ENCODE assay signal across 20 cellular contexts in genomic region chr5:116897291-116897690, GRCh38.
"Had no signal": no experiment of that assay in that cellular context is flagged by ENCODE, and none has a peak within 500 bp of the region (broad histone marks: within the 10 kb centered on the region; RNA-seq: fewer than 3 reads in every experiment).

No MANE protein-coding gene starts in this region.

- ATAC-seq: effector memory CD8-positive, alpha-beta T cell; esophagus mucosa; foreskin keratinocyte; gastrocnemius medialis; gastroesophageal sphincter; heart left ventricle; heart right ventricle had no signal

- DNase-seq: colonic mucosa; cortex of kidney; dermis blood vessel endothelial cell; dorsolateral prefrontal cortex; effector CD4-positive, alpha-beta T cell; effector CD8-positive, alpha-beta T cell; effector memory CD4-positive, alpha-beta T cell; effector memory CD8-positive, alpha-beta T cell; endodermal cell; erythroblast; esophagus squamous epithelium; foreskin fibroblast; foreskin keratinocyte; gastrocnemius medialis; glutamatergic neuron; head of caudate nucleus; heart left ventricle; heart right ventricle had no signal
